Comparison of ENCODE assay signal across 9 cellular contexts in the genomic region with DNA sequence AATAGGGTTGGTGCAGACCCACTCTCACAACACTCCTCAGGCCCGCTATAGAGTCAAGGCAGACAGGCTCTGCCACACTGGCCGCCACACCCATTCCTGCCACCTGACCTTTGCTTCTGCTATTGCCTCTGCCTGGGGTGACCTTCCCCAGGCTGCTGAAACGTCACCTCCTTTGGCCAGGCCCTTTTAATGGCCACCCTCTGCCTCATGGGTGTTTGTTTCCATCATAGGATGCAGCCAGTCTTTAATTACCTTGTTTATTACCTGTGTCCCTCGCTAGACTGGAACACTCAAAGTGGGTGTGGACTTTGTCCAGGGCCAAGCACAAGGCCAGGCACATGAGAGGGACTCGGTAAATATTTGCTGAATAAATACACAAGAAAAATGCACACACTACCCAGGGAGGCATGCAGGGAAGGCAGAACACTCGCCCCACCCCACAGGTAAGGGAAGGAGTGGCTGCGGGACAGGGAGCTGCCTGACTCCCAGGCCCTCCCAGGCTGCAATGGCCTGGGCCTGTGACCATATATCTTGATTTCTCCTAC. TPM values are rescaled to one million over a fixed set of nuclear protein-coding genes. Genes with fewer than 3 reads are reported as not detected.
DNase-seq lines count a peak whose midpoint lies in the region; ATAC-seq and TF ChIP-seq lines count a peak whose summit lies in the region.
"Had no signal": no experiment of that assay in that cellular context is flagged by ENCODE, and none has a peak within 500 bp of the region (broad histone marks: within the 10 kb centered on the region; RNA-seq: fewer than 3 reads in every experiment).

No MANE protein-coding gene starts in this region.

- DNase-seq in COLO668 (lab: John Stamatoyannopoulos, UW; ENCODE audit: unreplicated experiment) (peak; percentile 48), Peyer's patch (peak in 2 of 3 donors; percentile 90), endothelial cell (ENCODE audit: low spot score) (no peak), progenitor cell of endocrine pancreas (ENCODE audit: low spot score, unreplicated experiment) (no peak), NCI-H82 treated with DMSO at 0.1 percent for 48 hours (lab: John Stamatoyannopoulos, UW; ENCODE audit: unreplicated experiment) (no peak), retina (no peak)
- DNase-seq: NCI-H1105 had no signal

- TF ChIP-seq CTCF in Peyer's patch (IDR thresholded peaks at IDR 0.05) = no peak
- TF ChIP-seq CTCF in endothelial cell (IDR thresholded peaks at IDR 0.05; ENCODE audit: unreplicated experiment) = no peak
- no peak for TF ChIP-seq CTCF in progenitor cell of endocrine pancreas (IDR thresholded peaks at IDR 0.05; ENCODE audit: unreplicated experiment)

- no peak for ATAC-seq in HG02678 (IDR thresholded peaks at IDR 0.05; ENCODE audit: unreplicated experiment)

- peak overlapping the region in 2 of 4 donors; percentile 22 to 23 for H3K4me3 ChIP-seq in Peyer's patch
- H3K4me3 ChIP-seq: tibial nerve had no signal

- H3K27me3 Mint-ChIP-seq in endothelial cell (ENCODE audit: unreplicated experiment) (peaks cover 3% of the 10 kb centered on the region), progenitor cell of endocrine pancreas (no peaks in the 10 kb centered on the region)

- H3K4me3 Mint-ChIP-seq in endothelial cell (ENCODE audit: unreplicated experiment) (peak overlapping the region; percentile 74), progenitor cell of endocrine pancreas (ENCODE audit: low read depth) (peak overlapping the region; percentile 27)

- H3K27me3 ChIP-seq in Peyer's patch = no peaks in the 10 kb centered on the region
- H3K27me3 ChIP-seq: tibial nerve had no signal

- H3K36me3 Mint-ChIP-seq in endothelial cell (ENCODE audit: low read depth, unreplicated experiment) (peaks cover 4% of the 10 kb centered on the region), progenitor cell of endocrine pancreas (ENCODE audit: insufficient read depth) (peaks cover 1% of the 10 kb centered on the region)

- peak overlapping the region; percentile 93 for H3K27ac Mint-ChIP-seq in endothelial cell (ENCODE audit: unreplicated experiment)
- H3K27ac Mint-ChIP-seq in progenitor cell of endocrine pancreas = peak overlapping the region; percentile 94

- peak overlapping the region; percentile 14 to 97 (median 94) for H3K27ac ChIP-seq in Peyer's patch

- H3K9me3 Mint-ChIP-seq in endothelial cell (ENCODE audit: unreplicated experiment) (no peaks in the 10 kb centered on the region), progenitor cell of endocrine pancreas (ENCODE audit: low read depth) (no peaks in the 10 kb centered on the region)

- H3K36me3 ChIP-seq in Peyer's patch = no peaks in the 10 kb centered on the region

- H3K4me1 Mint-ChIP-seq in endothelial cell (ENCODE audit: unreplicated experiment) (peaks cover 63% of the 10 kb centered on the region), progenitor cell of endocrine pancreas (ENCODE audit: low read depth) (peaks cover 45% of the 10 kb centered on the region)

- H3K4me1 ChIP-seq in Peyer's patch = peaks cover 16 to 65% (median 39%) of the 10 kb centered on the region in 4 donors

- no peaks in the 10 kb centered on the region for H3K9me3 ChIP-seq in Peyer's patch
- H3K9me3 ChIP-seq: tibial nerve had no signal

- peak; percentile 79 to 92 for TF ChIP-seq POLR2A in Peyer's patch (IDR thresholded peaks at IDR 0.05)

RNA-seq across cellular contexts. Expression of a gene that starts 3.2 kb away (rescaled TPM):
- 100 to 1,000 TPM; 102 to 193 (median 178) TPM for total RNA-seq in Peyer's patch
- 166 TPM for total RNA-seq in endothelial cell (ENCODE audit: unreplicated experiment)
- total RNA-seq in progenitor cell of endocrine pancreas = 150 and 154 TPM in 2 replicates

RNA-seq across cellular contexts. Expression of a gene that starts 20.7 kb away (rescaled TPM):
- total RNA-seq in Peyer's patch (100 to 1,000 TPM in 1 of 4 donors, 10 to 100 TPM in 3; 45.4 to 138 (median 89.2) TPM), endothelial cell (ENCODE audit: unreplicated experiment) (32.1 TPM), progenitor cell of endocrine pancreas (43.5 and 51.3 TPM in 2 replicates)

RNA-seq across cellular contexts. Expression of a gene that starts 38.2 kb away (rescaled TPM):
- total RNA-seq in Peyer's patch (100 to 1,000 TPM; 629 to 753 (median 680) TPM), endothelial cell (ENCODE audit: unreplicated experiment) (129 TPM), progenitor cell of endocrine pancreas (158 and 168 TPM in 2 replicates)

RNA-seq across cellular contexts. Expression of a gene that starts 45.4 kb away (rescaled TPM):
- total RNA-seq in Peyer's patch = 10 to 100 TPM in 2 of 4 donors, 1 to 10 TPM in 2; 7.4 to 40.2 (median 17.0) TPM
- total RNA-seq in endothelial cell (ENCODE audit: unreplicated experiment) = 1.2 TPM
- 10.5 and 10.9 TPM in 2 replicates for total RNA-seq in progenitor cell of endocrine pancreas

Comparison
In these comparisons a context has a peak if more than half of its experiments do, and no peak if none do; other contexts are left out.
1. DNase-seq: peak in COLO668 (single experiment) and Peyer's patch (2 of 3); none in endothelial cell (single experiment), progenitor cell of endocrine pancreas (single experiment), NCI-H82 treated with DMSO at 0.1 percent for 48 hours (single experiment) and retina (single experiment).